19 cellular contexts compared by ENCODE assay signal in genomic region chr12:45674181-45674580, GRCh38. TPM values are rescaled to one million over a fixed set of nuclear protein-coding genes. Genes with fewer than 3 reads are reported as not detected.
A peak's percentile ranks its signal among the peaks of the same experiment; 100 is the strongest.
DNase-seq lines count a peak whose midpoint lies in the region; ATAC-seq, FAIRE-seq and TF ChIP-seq lines count a peak whose summit lies in the region.
"Had no signal": no experiment of that assay in that cellular context is flagged by ENCODE, and none has a peak within 500 bp of the region (broad histone marks: within the 10 kb centered on the region; RNA-seq: fewer than 3 reads in every experiment).

No MANE protein-coding gene starts in this region.

- peaks cover 6% of the 10 kb centered on the region for H3F3A ChIP-seq in smooth muscle cell (ENCODE audit: low read depth)

- no peaks in the 10 kb centered on the region for H4K20me1 ChIP-seq in smooth muscle cell (ENCODE audit: low read depth)

- H3K27ac ChIP-seq in RWPE2 (ENCODE audit: poor library complexity, severe bottlenecking) = peak overlapping the region; percentile 37
- peak overlapping the region; percentile 55 to 59 for H3K27ac ChIP-seq in tibial artery
- no peak overlapping the region for H3K27ac ChIP-seq in smooth muscle cell (ENCODE audit: low read depth)

- DNase-seq in H54 (ENCODE audit: insufficient read length, low spot score) = no peak
- DNase-seq in RWPE2 (ENCODE audit: low spot score) = no peak
- DNase-seq in fibroblast of pulmonary artery (ENCODE audit: low read depth) = peak; percentile 9
- no peak for DNase-seq in tibial artery
- no peak for DNase-seq in smooth muscle cell (lab: John Stamatoyannopoulos, UW; ENCODE audit: unreplicated experiment)
- no peak for DNase-seq in SIG-M5 treated with dmso at 0.1 percent for 504 hours (lab: John Stamatoyannopoulos, UW; ENCODE audit: unreplicated experiment)
- no peak for DNase-seq in NCI-H774 (lab: John Stamatoyannopoulos, UW)
- DNase-seq: activated CD8-positive, alpha-beta memory T cell treated with anti-CD3 and anti-CD28 coated beads for 24 hours; activated effector memory CD4-positive, alpha-beta T cell treated with Interleukin-2 at 50 U/mL for 16 hours; central memory CD4-positive, alpha-beta T cell; H7; kidney glomerular epithelial cell; NCI-H2081; NCI-H2227 treated with DMSO at 0.1 percent for 48 hours; NCI-H748 treated with DMSO at 0.1 percent for 48 hours; small intestine; stimulated activated CD4-positive, alpha-beta T cell treated with anti-CD3 and anti-CD28 coated beads, Interleukin-2, amount 100 ng/mL, for 48 hours had no signal

- intact Hi-C loops in tibial artery (cut with DNase I; ENCODE audit: low total_unique reads) = no loop called here

- TF ChIP-seq POLR2A in H54 (IDR thresholded peaks at IDR 0.05; ENCODE audit: low read depth, low read length) = no peak

- H3K4me3 ChIP-seq in RWPE2 (ENCODE audit: severe bottlenecking) (no peak overlapping the region), fibroblast of pulmonary artery (replicated peaks; ENCODE audit: low read depth, low read length) (no peak overlapping the region), tibial artery (no peak overlapping the region), smooth muscle cell (no peak overlapping the region)
- H3K4me3 ChIP-seq: mucosa of descending colon had no signal

- TF ChIP-seq CTCF in RWPE2 (IDR thresholded peaks at IDR 0.05; ENCODE audit: poor library complexity, severe bottlenecking) (no peak), fibroblast of pulmonary artery (IDR thresholded peaks at IDR 0.05; ENCODE audit: low read length, missing control alignments) (no peak), tibial artery (IDR thresholded peaks at IDR 0.05) (no peak), smooth muscle cell (IDR thresholded peaks at IDR 0.05; ENCODE audit: borderline replicate concordance, insufficient read depth, poor library complexity, severe bottlenecking) (no peak)

- no peak overlapping the region for H2AFZ ChIP-seq in smooth muscle cell (ENCODE audit: low read depth)

- H3K36me3 ChIP-seq in RWPE2 (ENCODE audit: low read depth) = no peaks in the 10 kb centered on the region
- no peaks in the 10 kb centered on the region for H3K36me3 ChIP-seq in tibial artery
- H3K36me3 ChIP-seq in smooth muscle cell (ENCODE audit: low read depth) = no peaks in the 10 kb centered on the region

- no peak overlapping the region for H3K9ac ChIP-seq in smooth muscle cell (ENCODE audit: low read depth)

- H3K9me3 ChIP-seq in RWPE2 (ENCODE audit: severe bottlenecking) (no peaks in the 10 kb centered on the region), tibial artery (no peaks in the 10 kb centered on the region), smooth muscle cell (replicated peaks; ENCODE audit: low read depth) (no peaks in the 10 kb centered on the region)
- H3K9me3 ChIP-seq: mucosa of descending colon had no signal

- no peaks in the 10 kb centered on the region for H3K27me3 ChIP-seq in RWPE2 (ENCODE audit: insufficient read depth, poor library complexity, severe bottlenecking)
- no peaks in the 10 kb centered on the region for H3K27me3 ChIP-seq in tibial artery
- H3K27me3 ChIP-seq in smooth muscle cell (ENCODE audit: low read depth) = no peaks in the 10 kb centered on the region

- peaks cover 17% of the 10 kb centered on the region for H3K4me1 ChIP-seq in RWPE2 (ENCODE audit: insufficient read depth, poor library complexity, severe bottlenecking)
- H3K4me1 ChIP-seq in tibial artery = peaks cover 0 to 53% (median 16%) of the 10 kb centered on the region in 4 donors
- no peaks in the 10 kb centered on the region for H3K4me1 ChIP-seq in smooth muscle cell (ENCODE audit: low read depth)

- ATAC-seq in RWPE2 (ENCODE audit: low read depth) = no peak; the same call in 2 of the 3 replicates
- ATAC-seq: mucosa of descending colon; natural killer cell treated with Interleukin-12 subunit alpha and Interleukin-12 subunit beta and Interleukin-15 and Interleukin-18, amount 100 ng/mL, for 72 hours had no signal

- FAIRE-seq in H54 (lab: Jason Lieb, UNC) = peak; percentile 23
- FAIRE-seq: small intestine had no signal

- no peak overlapping the region for H3K4me2 ChIP-seq in smooth muscle cell

- no peaks in the 10 kb centered on the region for H3K79me2 ChIP-seq in smooth muscle cell (ENCODE audit: low read depth)

RNA-seq across cellular contexts. Expression of gene ARID2, which starts 55.3 kb away (rescaled TPM):
- 36.2 and 37.2 TPM in 2 replicates for total RNA-seq in smooth muscle cell
- polyA plus RNA-seq in smooth muscle cell = 8.2 and 9.9 TPM in 2 replicates
